ENCODE assay signal across 1 cellular context in the genomic region with DNA sequence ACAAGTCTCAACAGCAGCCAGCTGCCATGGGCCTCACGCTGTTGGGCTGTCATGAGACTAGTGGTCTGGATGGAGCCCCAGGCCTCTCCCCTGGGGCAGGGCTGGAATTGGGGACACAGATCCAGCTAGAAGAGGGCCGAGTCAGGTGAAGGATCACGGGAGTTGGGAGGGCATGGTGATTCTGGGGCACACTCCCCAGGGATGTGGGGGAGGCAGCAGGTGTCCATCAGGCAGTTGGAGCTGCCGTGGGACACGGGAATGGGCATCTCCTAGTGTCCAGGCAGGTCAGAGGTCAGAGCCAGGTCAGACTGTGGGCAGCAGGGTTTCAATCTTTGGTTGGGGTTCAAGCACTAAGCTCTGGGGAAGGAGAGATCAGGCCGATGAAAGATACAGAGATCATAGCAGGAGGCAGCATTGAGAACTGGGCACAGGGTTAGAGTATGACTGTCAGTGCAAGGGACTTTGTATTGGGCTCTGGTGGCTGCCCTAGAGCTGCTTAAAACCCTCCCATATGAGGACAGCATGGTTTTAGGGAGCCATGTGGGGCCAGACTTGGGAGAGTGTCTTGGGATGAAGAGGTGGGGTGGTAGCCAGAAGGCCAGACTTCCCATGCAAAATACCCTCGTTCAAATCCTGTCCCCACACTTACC.
TF ChIP-seq lines count a peak whose summit lies in the region.

No MANE protein-coding gene starts in this region.

TF ChIP-seq in H1, 55 proteins besides CTCF, POLR2A, EP300 and RAD21:
- TF ChIP-seq RXRA (IDR thresholded peaks at IDR 0.05; ENCODE audit: insufficient read depth, low read depth, low read length), result no peak
- TF ChIP-seq KDM4A (IDR thresholded peaks at IDR 0.05; ENCODE audit: low read depth, low read length, severe bottlenecking), result no peak
- no peak for TF ChIP-seq CEBPB (IDR thresholded peaks at IDR 0.05; ENCODE audit: low read depth, low read length)
- TF ChIP-seq, protein P1, sequence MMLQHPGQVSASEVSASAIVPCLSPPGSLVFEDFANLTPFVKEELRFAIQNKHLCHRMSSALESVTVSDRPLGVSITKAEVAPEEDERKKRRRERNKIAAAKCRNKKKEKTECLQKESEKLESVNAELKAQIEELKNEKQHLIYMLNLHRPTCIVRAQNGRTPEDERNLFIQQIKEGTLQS (IDR thresholded peaks at IDR 0.05; ENCODE audit: insufficient read depth, low read depth, low read length), result no peak
- TF ChIP-seq HDAC2 (IDR thresholded peaks at IDR 0.05; ENCODE audit: borderline replicate concordance in 1 of 2, low read depth in 2 of 2, low read length in 2 of 2), result no peak
- TF ChIP-seq, protein P2, sequence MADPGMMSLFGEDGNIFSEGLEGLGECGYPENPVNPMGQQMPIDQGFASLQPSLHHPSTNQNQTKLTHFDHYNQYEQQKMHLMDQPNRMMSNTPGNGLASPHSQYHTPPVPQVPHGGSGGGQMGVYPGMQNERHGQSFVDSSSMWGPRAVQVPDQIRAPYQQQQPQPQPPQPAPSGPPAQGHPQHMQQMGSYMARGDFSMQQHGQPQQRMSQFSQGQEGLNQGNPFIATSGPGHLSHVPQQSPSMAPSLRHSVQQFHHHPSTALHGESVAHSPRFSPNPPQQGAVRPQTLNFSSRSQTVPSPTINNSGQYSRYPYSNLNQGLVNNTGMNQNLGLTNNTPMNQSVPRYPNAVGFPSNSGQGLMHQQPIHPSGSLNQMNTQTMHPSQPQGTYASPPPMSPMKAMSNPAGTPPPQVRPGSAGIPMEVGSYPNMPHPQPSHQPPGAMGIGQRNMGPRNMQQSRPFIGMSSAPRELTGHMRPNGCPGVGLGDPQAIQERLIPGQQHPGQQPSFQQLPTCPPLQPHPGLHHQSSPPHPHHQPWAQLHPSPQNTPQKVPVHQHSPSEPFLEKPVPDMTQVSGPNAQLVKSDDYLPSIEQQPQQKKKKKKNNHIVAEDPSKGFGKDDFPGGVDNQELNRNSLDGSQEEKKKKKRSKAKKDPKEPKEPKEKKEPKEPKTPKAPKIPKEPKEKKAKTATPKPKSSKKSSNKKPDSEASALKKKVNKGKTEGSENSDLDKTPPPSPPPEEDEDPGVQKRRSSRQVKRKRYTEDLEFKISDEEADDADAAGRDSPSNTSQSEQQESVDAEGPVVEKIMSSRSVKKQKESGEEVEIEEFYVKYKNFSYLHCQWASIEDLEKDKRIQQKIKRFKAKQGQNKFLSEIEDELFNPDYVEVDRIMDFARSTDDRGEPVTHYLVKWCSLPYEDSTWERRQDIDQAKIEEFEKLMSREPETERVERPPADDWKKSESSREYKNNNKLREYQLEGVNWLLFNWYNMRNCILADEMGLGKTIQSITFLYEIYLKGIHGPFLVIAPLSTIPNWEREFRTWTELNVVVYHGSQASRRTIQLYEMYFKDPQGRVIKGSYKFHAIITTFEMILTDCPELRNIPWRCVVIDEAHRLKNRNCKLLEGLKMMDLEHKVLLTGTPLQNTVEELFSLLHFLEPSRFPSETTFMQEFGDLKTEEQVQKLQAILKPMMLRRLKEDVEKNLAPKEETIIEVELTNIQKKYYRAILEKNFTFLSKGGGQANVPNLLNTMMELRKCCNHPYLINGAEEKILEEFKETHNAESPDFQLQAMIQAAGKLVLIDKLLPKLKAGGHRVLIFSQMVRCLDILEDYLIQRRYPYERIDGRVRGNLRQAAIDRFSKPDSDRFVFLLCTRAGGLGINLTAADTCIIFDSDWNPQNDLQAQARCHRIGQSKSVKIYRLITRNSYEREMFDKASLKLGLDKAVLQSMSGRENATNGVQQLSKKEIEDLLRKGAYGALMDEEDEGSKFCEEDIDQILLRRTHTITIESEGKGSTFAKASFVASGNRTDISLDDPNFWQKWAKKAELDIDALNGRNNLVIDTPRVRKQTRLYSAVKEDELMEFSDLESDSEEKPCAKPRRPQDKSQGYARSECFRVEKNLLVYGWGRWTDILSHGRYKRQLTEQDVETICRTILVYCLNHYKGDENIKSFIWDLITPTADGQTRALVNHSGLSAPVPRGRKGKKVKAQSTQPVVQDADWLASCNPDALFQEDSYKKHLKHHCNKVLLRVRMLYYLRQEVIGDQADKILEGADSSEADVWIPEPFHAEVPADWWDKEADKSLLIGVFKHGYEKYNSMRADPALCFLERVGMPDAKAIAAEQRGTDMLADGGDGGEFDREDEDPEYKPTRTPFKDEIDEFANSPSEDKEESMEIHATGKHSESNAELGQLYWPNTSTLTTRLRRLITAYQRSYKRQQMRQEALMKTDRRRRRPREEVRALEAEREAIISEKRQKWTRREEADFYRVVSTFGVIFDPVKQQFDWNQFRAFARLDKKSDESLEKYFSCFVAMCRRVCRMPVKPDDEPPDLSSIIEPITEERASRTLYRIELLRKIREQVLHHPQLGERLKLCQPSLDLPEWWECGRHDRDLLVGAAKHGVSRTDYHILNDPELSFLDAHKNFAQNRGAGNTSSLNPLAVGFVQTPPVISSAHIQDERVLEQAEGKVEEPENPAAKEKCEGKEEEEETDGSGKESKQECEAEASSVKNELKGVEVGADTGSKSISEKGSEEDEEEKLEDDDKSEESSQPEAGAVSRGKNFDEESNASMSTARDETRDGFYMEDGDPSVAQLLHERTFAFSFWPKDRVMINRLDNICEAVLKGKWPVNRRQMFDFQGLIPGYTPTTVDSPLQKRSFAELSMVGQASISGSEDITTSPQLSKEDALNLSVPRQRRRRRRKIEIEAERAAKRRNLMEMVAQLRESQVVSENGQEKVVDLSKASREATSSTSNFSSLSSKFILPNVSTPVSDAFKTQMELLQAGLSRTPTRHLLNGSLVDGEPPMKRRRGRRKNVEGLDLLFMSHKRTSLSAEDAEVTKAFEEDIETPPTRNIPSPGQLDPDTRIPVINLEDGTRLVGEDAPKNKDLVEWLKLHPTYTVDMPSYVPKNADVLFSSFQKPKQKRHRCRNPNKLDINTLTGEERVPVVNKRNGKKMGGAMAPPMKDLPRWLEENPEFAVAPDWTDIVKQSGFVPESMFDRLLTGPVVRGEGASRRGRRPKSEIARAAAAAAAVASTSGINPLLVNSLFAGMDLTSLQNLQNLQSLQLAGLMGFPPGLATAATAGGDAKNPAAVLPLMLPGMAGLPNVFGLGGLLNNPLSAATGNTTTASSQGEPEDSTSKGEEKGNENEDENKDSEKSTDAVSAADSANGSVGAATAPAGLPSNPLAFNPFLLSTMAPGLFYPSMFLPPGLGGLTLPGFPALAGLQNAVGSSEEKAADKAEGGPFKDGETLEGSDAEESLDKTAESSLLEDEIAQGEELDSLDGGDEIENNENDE (IDR thresholded peaks at IDR 0.05; ENCODE audit: insufficient replicate concordance, low read length), result no peak
- TF ChIP-seq, protein P3, sequence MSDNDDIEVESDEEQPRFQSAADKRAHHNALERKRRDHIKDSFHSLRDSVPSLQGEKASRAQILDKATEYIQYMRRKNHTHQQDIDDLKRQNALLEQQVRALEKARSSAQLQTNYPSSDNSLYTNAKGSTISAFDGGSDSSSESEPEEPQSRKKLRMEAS (IDR thresholded peaks at IDR 0.05), result no peak
- TF ChIP-seq SRF (IDR thresholded peaks at IDR 0.05; ENCODE audit: low read depth, low read length), result no peak
- no peak for TF ChIP-seq GTF2F1 (IDR thresholded peaks at IDR 0.05; ENCODE audit: borderline replicate concordance, low read depth, low read length)
- no peak for TF ChIP-seq CBX8 (IDR thresholded peaks at IDR 0.05; ENCODE audit: borderline replicate concordance, low read depth, low read length)
- TF ChIP-seq, protein P4, sequence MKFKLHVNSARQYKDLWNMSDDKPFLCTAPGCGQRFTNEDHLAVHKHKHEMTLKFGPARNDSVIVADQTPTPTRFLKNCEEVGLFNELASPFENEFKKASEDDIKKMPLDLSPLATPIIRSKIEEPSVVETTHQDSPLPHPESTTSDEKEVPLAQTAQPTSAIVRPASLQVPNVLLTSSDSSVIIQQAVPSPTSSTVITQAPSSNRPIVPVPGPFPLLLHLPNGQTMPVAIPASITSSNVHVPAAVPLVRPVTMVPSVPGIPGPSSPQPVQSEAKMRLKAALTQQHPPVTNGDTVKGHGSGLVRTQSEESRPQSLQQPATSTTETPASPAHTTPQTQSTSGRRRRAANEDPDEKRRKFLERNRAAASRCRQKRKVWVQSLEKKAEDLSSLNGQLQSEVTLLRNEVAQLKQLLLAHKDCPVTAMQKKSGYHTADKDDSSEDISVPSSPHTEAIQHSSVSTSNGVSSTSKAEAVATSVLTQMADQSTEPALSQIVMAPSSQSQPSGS (IDR thresholded peaks at IDR 0.05; ENCODE audit: low read length), result no peak
- no peak for TF ChIP-seq YY1 (IDR thresholded peaks at IDR 0.05; ENCODE audit: low read depth, low read length)
- no peak for TF ChIP-seq MAFK (IDR thresholded peaks at IDR 0.05; ENCODE audit: low read depth, low read length)
- no peak for TF ChIP-seq BACH1 (IDR thresholded peaks at IDR 0.05; ENCODE audit: low read length)
- TF ChIP-seq RNF2 (IDR thresholded peaks at IDR 0.05; ENCODE audit: borderline replicate concordance, low read depth, low read length, missing control alignments, poor library complexity, severe bottlenecking), result no peak
- no peak for TF ChIP-seq CTBP2 (IDR thresholded peaks at IDR 0.05; ENCODE audit: borderline replicate concordance, insufficient read depth, insufficient read length, low read length)
- TF ChIP-seq SP4 (IDR thresholded peaks at IDR 0.05; ENCODE audit: low read length), result no peak
